In the genomic region with DNA sequence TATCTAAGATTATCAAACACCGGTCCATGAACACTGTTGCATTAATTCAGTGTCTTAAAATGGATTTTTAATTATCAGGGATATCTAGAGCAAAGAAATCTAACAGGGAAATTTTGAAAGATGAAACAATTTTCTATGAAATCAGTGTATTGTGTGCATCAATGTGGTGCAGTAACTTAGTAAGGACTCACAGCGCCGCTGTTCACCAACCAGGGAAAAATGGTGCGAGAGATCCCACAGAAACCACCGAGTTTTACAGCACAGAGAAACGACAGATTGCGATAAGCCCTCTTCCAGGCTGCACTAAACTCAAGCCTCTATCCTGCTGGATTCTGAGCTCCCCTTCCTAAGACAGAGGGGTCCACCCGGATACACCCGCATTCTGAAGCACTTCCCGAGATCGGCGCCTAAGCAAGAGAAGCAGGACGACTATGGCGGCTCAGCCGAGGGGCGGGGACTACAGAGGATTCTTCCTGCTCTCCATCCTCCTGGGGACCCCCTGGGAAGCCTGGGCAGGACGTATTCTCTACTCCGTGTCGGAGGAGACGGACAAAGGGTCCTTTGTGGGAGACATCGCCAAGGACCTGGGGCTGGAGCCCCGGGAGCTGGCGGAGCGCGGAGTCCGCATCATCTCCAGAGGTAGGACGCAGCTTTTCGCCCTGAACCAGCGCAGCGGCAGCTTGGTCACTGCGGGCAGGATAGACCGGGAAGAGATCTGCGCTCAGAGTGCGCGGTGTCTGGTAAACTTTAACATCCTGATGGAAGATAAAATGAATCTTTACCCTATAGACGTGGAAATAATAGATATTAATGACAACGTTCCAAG, we compare ENCODE assay signal across 10 cellular contexts. TPM values are rescaled to one million over a fixed set of nuclear protein-coding genes. Genes with fewer than 3 reads are reported as not detected.
A peak's percentile ranks its signal among the peaks of the same experiment; 100 is the strongest.
DNase-seq lines count a peak whose midpoint lies in the region; ATAC-seq and TF ChIP-seq lines count a peak whose summit lies in the region.
"Had no signal": no experiment of that assay in that cellular context is flagged by ENCODE, and none has a peak within 500 bp of the region (broad histone marks: within the 10 kb centered on the region; RNA-seq: fewer than 3 reads in every experiment).

Gene PCDHGA7 (plus strand): TSS at position 274 of the 826 bp plus-strand sequence. CDS start 158 bp downstream, at position 432.

- no peaks in the 10 kb centered on the region for H3K27me3 ChIP-seq in Caco-2 (replicated peaks; ENCODE audit: control insufficient read depth, insufficient read depth, low read length)

- H3K4me1 Mint-ChIP-seq in MCF 10A (ENCODE audit: insufficient read depth, unreplicated experiment) (no peaks in the 10 kb centered on the region), Caco-2 (ENCODE audit: low read depth, unreplicated experiment) (no peaks in the 10 kb centered on the region)

- H3K4me3 ChIP-seq in Caco-2 (ENCODE audit: low read depth, low read length): no peak within 1 kb of the TSS

- TF ChIP-seq CTCF in MCF 10A (IDR thresholded peaks at IDR 0.05; ENCODE audit: unreplicated experiment) (peak; percentile 18), Caco-2 (IDR thresholded peaks at IDR 0.05; ENCODE audit: insufficient read depth in 1 of 2, low read depth in 1 of 2, low read length in 1 of 2, severe bottlenecking in 1 of 2, unreplicated experiment in 1 of 2) (no peak)

- no peaks in the 10 kb centered on the region for H3K9me3 Mint-ChIP-seq in MCF 10A (ENCODE audit: unreplicated experiment)
- H3K9me3 Mint-ChIP-seq in Caco-2 (ENCODE audit: unreplicated experiment): no peaks in the 10 kb centered on the region

- CTCF ChIA-PET in MCF 10A (lab: Yijun Ruan, JAX): interaction anchor here (0.6 to 1.9 kb wide), 22 partner anchors 9 to 234 kb away, joined by 3 to 12 read pairs (median 4); partner anchors contain the start of genes PCDHB11, PCDHGA8, PCDHGC3 and TAF7
- CTCF ChIA-PET in Caco-2 (lab: Charles Lee): no interaction called here

- no peaks in the 10 kb centered on the region for H3K4me1 ChIP-seq in Caco-2
- H3K4me1 ChIP-seq: transverse colon had no signal

- peaks cover 4% of the 10 kb centered on the region for H3K36me3 Mint-ChIP-seq in MCF 10A (ENCODE audit: insufficient read depth, unreplicated experiment)
- no peaks in the 10 kb centered on the region for H3K36me3 Mint-ChIP-seq in Caco-2 (ENCODE audit: insufficient read depth, unreplicated experiment)

- no peaks in the 10 kb centered on the region; the same call in 1 of the 2 replicates for H3K9me3 ChIP-seq in Caco-2

- no peak within 1 kb of the TSS for H3K27ac Mint-ChIP-seq in MCF 10A (ENCODE audit: low read depth, unreplicated experiment)
- H3K27ac Mint-ChIP-seq in Caco-2 (ENCODE audit: unreplicated experiment): no peak within 1 kb of the TSS

- peak within 1 kb of the TSS; percentile 64 for H3K4me3 Mint-ChIP-seq in MCF 10A (ENCODE audit: unreplicated experiment)
- H3K4me3 Mint-ChIP-seq in Caco-2 (ENCODE audit: unreplicated experiment): no peak within 1 kb of the TSS

- peak; percentile 55 for DNase-seq in AG08396 (ENCODE audit: low spot score)
- no peak for DNase-seq in MCF 10A (ENCODE audit: unreplicated experiment)
- DNase-seq in lung microvascular endothelial cell (ENCODE audit: low read depth in 2 of 2): peak; percentile 40 to 52
- DNase-seq in OCI-M1 (lab: John Stamatoyannopoulos, UW): no peak
- no peak for DNase-seq in ureter (ENCODE audit: low spot score)
- no peak for DNase-seq in Caco-2
- DNase-seq: left cardiac atrium, transverse colon had no signal

- peak; percentile 85 for ATAC-seq in HG02885 (IDR thresholded peaks at IDR 0.05; ENCODE audit: poor library complexity, unreplicated experiment)
- ATAC-seq in GM21786 (IDR thresholded peaks at IDR 0.05; ENCODE audit: unreplicated experiment): no peak

- intact Hi-C loops in MCF 10A (cut with micrococcal nuclease) (no loop called here), Caco-2 (cut with micrococcal nuclease; ENCODE audit: unreplicated experiment) (no loop called here)

- H3K27me3 Mint-ChIP-seq in MCF 10A (ENCODE audit: insufficient read depth, unreplicated experiment) (no peaks in the 10 kb centered on the region), Caco-2 (ENCODE audit: insufficient read depth, unreplicated experiment) (no peaks in the 10 kb centered on the region)

- TSS peak; percentile 39 for BruUV-seq in MCF 10A (replicated peaks; lab: Mats Ljungman, UMichigan)
- no TSS peak for BruUV-seq in Caco-2 (replicated peaks; lab: Mats Ljungman, UMichigan)

- POLR2A ChIA-PET in MCF 10A (lab: Yijun Ruan, JAX) (interaction anchor here (1.0 to 1.2 kb wide), 3 partner anchors 62 to 178 kb away, joined by 3 to 4 read pairs (median 4); partner anchors contain the start of gene TAF7), Caco-2 (lab: Charles Lee) (no interaction called here)

- H3K36me3 ChIP-seq in Caco-2 (ENCODE audit: control insufficient read depth, insufficient read depth, low read length): no peaks in the 10 kb centered on the region
- H3K36me3 ChIP-seq: transverse colon had no signal

RNA-seq across cellular contexts. Expression of gene PCDHGA7, which starts in this region (rescaled TPM):
- 0.56 and 0.86 TPM in 2 replicates for total RNA-seq in MCF 10A (2022)
- 0.65 and 0.99 TPM in 2 replicates for total RNA-seq in lung microvascular endothelial cell
- 5.8 TPM for total RNA-seq in ureter
- total RNA-seq in Caco-2 (2022): 0.09 and 0.43 TPM in 2 replicates

Comparison
In these comparisons a context has a peak if more than half of its experiments do, and no peak if none do; other contexts are left out.
1. Peak in DNase-seq in lung microvascular endothelial cell; RNA of the gene not detected or under 1 TPM.